ENCODE assay signal across 1 cellular context in the genomic region with DNA sequence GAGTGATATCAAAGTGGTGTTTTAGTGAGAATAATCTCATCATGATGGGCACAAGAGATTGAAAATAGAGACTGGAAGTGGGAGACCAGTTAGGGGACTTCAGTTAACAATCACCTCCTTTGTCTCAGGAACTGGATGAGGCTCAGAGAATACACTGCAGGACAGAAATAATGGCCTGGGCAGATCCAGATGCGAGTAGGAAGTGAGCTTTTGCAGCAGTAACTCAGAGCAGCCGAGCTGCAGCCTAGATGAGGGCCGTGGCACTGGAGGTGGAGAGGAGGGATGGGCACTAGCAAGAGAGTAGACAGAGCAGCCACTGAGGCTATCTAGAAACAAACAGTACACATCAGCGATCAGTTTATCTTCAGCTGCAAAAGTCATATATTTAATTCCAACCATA.
TF ChIP-seq lines count a peak whose summit lies in the region.

No MANE protein-coding gene starts in this region.

TF ChIP-seq in A549, 52 proteins besides CTCF, POLR2A, EP300 and RAD21:
- TF ChIP-seq MAZ (IDR thresholded peaks at IDR 0.05; ENCODE audit: borderline replicate concordance, low read depth, low read length) (no peak), CBX2 (IDR thresholded peaks at IDR 0.05; ENCODE audit: borderline replicate concordance, low read depth) (no peak), FOSB (CRISPR knock-in tag; IDR thresholded peaks at IDR 0.05) (no peak), RNF2 (IDR thresholded peaks at IDR 0.05; ENCODE audit: borderline replicate concordance, low read depth) (no peak), HOXB5 (CRISPR knock-in tag; IDR thresholded peaks at IDR 0.05) (no peak), POLR2AphosphoS2 (conservative IDR thresholded peaks at IDR 0.05; ENCODE audit: low read length) (no peak), CEBPB (IDR thresholded peaks at IDR 0.05) (no peak), ZNF302 (CRISPR knock-in tag; IDR thresholded peaks at IDR 0.05) (no peak), NPAS2 (CRISPR knock-in tag; IDR thresholded peaks at IDR 0.05; ENCODE audit: borderline replicate concordance) (no peak), JUNB (IDR thresholded peaks at IDR 0.05) (no peak), EHMT2 (IDR thresholded peaks at IDR 0.05; ENCODE audit: low read depth) (no peak), ZC3H11A (IDR thresholded peaks at IDR 0.05) (no peak), CHD4 (IDR thresholded peaks at IDR 0.05; ENCODE audit: borderline replicate concordance) (no peak), JUN (IDR thresholded peaks at IDR 0.05) (no peak), FOSL2 (IDR thresholded peaks at IDR 0.05) (no peak), FOSL2 (CRISPR knock-in tag; IDR thresholded peaks at IDR 0.05) (no peak)
- TF ChIP-seq, protein P1, sequence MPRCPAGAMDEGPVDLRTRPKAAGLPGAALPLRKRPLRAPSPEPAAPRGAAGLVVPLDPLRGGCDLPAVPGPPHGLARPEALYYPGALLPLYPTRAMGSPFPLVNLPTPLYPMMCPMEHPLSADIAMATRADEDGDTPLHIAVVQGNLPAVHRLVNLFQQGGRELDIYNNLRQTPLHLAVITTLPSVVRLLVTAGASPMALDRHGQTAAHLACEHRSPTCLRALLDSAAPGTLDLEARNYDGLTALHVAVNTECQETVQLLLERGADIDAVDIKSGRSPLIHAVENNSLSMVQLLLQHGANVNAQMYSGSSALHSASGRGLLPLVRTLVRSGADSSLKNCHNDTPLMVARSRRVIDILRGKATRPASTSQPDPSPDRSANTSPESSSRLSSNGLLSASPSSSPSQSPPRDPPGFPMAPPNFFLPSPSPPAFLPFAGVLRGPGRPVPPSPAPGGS (IDR thresholded peaks at IDR 0.05), result no peak
- TF ChIP-seq, protein P2, sequence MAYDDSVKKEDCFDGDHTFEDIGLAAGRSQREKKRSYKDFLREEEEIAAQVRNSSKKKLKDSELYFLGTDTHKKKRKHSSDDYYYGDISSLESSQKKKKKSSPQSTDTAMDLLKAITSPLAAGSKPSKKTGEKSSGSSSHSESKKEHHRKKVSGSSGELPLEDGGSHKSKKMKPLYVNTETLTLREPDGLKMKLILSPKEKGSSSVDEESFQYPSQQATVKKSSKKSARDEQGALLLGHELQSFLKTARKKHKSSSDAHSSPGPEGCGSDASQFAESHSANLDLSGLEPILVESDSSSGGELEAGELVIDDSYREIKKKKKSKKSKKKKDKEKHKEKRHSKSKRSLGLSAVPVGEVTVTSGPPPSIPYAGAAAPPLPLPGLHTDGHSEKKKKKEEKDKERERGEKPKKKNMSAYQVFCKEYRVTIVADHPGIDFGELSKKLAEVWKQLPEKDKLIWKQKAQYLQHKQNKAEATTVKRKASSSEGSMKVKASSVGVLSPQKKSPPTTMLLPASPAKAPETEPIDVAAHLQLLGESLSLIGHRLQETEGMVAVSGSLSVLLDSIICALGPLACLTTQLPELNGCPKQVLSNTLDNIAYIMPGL (CRISPR knock-in tag; IDR thresholded peaks at IDR 0.05; ENCODE audit: borderline replicate concordance), result no peak
- TF ChIP-seq, protein P3, sequence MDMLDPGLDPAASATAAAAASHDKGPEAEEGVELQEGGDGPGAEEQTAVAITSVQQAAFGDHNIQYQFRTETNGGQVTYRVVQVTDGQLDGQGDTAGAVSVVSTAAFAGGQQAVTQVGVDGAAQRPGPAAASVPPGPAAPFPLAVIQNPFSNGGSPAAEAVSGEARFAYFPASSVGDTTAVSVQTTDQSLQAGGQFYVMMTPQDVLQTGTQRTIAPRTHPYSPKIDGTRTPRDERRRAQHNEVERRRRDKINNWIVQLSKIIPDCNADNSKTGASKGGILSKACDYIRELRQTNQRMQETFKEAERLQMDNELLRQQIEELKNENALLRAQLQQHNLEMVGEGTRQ (IDR thresholded peaks at IDR 0.05), result no peak
- TF ChIP-seq, protein P4, sequence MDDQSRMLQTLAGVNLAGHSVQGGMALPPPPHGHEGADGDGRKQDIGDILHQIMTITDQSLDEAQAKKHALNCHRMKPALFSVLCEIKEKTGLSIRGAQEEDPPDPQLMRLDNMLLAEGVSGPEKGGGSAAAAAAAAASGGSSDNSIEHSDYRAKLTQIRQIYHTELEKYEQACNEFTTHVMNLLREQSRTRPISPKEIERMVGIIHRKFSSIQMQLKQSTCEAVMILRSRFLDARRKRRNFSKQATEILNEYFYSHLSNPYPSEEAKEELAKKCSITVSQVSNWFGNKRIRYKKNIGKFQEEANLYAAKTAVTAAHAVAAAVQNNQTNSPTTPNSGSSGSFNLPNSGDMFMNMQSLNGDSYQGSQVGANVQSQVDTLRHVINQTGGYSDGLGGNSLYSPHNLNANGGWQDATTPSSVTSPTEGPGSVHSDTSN (IDR thresholded peaks at IDR 0.05), result no peak
